Comparison of ENCODE assay signal across 20 cellular contexts in the genomic region with DNA sequence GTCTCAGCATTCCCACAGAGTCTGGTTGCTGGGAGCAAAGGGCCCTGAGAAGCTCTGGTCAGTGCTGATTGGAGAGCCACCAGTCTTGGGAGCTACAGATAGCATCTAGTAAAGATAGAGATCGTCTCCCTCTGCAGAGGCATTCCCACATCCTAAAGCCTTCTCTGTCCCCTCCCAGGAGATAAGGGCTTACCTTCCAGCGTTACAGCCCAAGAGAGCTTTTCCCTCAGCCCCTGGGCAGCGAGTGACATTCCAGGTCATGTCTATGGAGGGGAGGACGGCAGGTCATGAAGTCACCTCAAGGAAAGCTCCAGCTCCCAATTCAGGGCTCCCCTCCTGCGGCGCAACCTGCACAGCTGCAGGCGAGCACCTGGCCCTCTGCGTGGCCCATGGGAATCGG.
"Had no signal": no experiment of that assay in that cellular context is flagged by ENCODE, and none has a peak within 500 bp of the region (broad histone marks: within the 10 kb centered on the region; RNA-seq: fewer than 3 reads in every experiment).

No MANE protein-coding gene starts in this region.

- H3K27me3 Mint-ChIP-seq: activated B cell treated with CpG ODN at 0.5 μM for 24 hours; activated CD4-positive, alpha-beta memory T cell treated with anti-CD3 and anti-CD28 coated beads for 36 hours; activated CD4-positive, alpha-beta T cell treated with anti-CD3 and anti-CD28 coated beads for 36 hours; activated CD8-positive, alpha-beta memory T cell treated with anti-CD3 and anti-CD28 coated beads, Interleukin-2, amount 10 ng/mL, durations not matched to agents 7 days and 5 days; naive thymus-derived CD4-positive, alpha-beta T cell; T-helper 17 cell had no signal

- H3K4me3 ChIP-seq: lower lobe of right lung, transverse colon, uterus had no signal

- H3K4me1 ChIP-seq: lower lobe of right lung, transverse colon, uterus had no signal

- H3K27ac ChIP-seq: lower lobe of right lung, transverse colon, uterus had no signal

- H3K4me1 Mint-ChIP-seq: brain, neural crest cell had no signal

- H3K27ac Mint-ChIP-seq: activated B cell treated with CpG ODN at 0.5 μM for 24 hours, brain, T-helper 17 cell had no signal

- DNase-seq: activated B cell treated with CpG ODN at 0.5 μM for 24 hours; activated T-cell treated with anti-CD3 and anti-CD28 coated beads for 4 hours; dermis blood vessel endothelial cell; effector CD8-positive, alpha-beta T cell; erythroblast; foreskin fibroblast; lower lobe of right lung; occipital lobe; posterior cingulate gyrus; small intestine; T-helper 17 cell; transverse colon; uterus had no signal

- ATAC-seq: left lobe of liver had no signal

- H3K9me3 Mint-ChIP-seq: activated B cell treated with CpG ODN at 0.5 μM for 24 hours; activated CD4-positive, alpha-beta memory T cell treated with anti-CD3 and anti-CD28 coated beads for 36 hours had no signal

- H3K36me3 ChIP-seq: lower lobe of right lung, transverse colon, uterus had no signal

- H3K4me3 Mint-ChIP-seq: activated B cell treated with CpG ODN at 0.5 μM for 24 hours; activated CD4-positive, alpha-beta memory T cell treated with anti-CD3 and anti-CD28 coated beads for 36 hours; activated CD4-positive, alpha-beta T cell treated with anti-CD3 and anti-CD28 coated beads for 36 hours; activated CD8-positive, alpha-beta memory T cell treated with anti-CD3 and anti-CD28 coated beads, Interleukin-2, amount 10 ng/mL, durations not matched to agents 7 days and 5 days; brain; neural crest cell; T-helper 17 cell had no signal

- H3K27me3 ChIP-seq: transverse colon, uterus had no signal

- H3K36me3 Mint-ChIP-seq: activated CD4-positive, alpha-beta memory T cell treated with anti-CD3 and anti-CD28 coated beads for 36 hours; activated CD8-positive, alpha-beta memory T cell treated with anti-CD3 and anti-CD28 coated beads, Interleukin-2, amount 10 ng/mL, durations not matched to agents 7 days and 5 days; naive thymus-derived CD4-positive, alpha-beta T cell had no signal

- H3K9me3 ChIP-seq: lower lobe of right lung, transverse colon, uterus had no signal
